Comparison of ENCODE assay signal across 8 cellular contexts in the genomic region with DNA sequence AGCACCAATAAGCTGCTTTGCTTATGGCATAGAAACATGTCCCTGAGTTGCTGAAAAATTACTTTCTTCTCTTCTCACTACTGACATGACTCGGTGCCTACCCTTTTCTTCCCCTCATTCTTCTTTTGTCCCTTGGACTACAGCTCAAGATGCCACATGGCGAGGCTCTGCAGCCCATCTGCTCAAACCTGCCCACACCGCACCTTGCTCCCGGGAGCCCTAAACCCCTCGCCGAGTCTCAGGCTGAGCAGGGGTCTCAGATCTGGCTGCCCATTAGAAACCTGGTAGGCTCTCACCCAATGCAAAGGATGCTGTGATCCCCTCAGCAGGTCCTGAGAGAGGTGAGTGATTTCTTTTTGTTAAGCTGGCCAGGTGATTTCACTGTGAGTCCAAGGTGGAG.
"Had no signal": no experiment of that assay in that cellular context is flagged by ENCODE, and none has a peak within 500 bp of the region (broad histone marks: within the 10 kb centered on the region; RNA-seq: fewer than 3 reads in every experiment).

No MANE protein-coding gene starts in this region.

- H3K4me3 Mint-ChIP-seq: GM23338, HFFc6 had no signal

- H3K27me3 Mint-ChIP-seq: IgD-negative memory B cell had no signal

- DNase-seq: H7, HFFc6 had no signal

- H3K9me3 ChIP-seq: HAP-1 had no signal

- H3K27ac ChIP-seq: HL-60 had no signal

- FAIRE-seq: HepG2 had no signal

- H3K27ac Mint-ChIP-seq: GM23338, HFFc6 had no signal

- H3K4me3 ChIP-seq: GM23338, HAP-1 had no signal

- H3K4me1 ChIP-seq: HAP-1 had no signal

- ATAC-seq: GM23338, HCT116, HepG2 had no signal

- H3K4me1 Mint-ChIP-seq: GM23338, IgD-negative memory B cell had no signal

- H3K36me3 ChIP-seq: HAP-1 had no signal
